ENCODE assay signal across 21 cellular contexts in genomic region chr18:48531979-48532378, GRCh38. TPM values are rescaled to one million over a fixed set of nuclear protein-coding genes. Genes with fewer than 3 reads are reported as not detected.
DNase-seq lines count a peak whose midpoint lies in the region; ATAC-seq and TF ChIP-seq lines count a peak whose summit lies in the region.
"Had no signal": no experiment of that assay in that cellular context is flagged by ENCODE, and none has a peak within 500 bp of the region (broad histone marks: within the 10 kb centered on the region; RNA-seq: fewer than 3 reads in every experiment).

No MANE protein-coding gene starts in this region.

- DNase-seq in right atrium auricular region (ENCODE audit: low spot score), result peak; percentile 46
- DNase-seq in heart right ventricle, result no peak
- peak in 1 of 2 experiments; percentile 65 for DNase-seq in SJSA1 (ENCODE audit: low read depth in 1 of 2, low spot score in 2 of 2)
- no peak for DNase-seq in neuronal stem cell (ENCODE audit: low spot score)
- DNase-seq in SHP77 treated with DMSO at 0.1 percent for 48 hours (lab: John Stamatoyannopoulos, UW), result no peak
- DNase-seq in activated naive CD4-positive, alpha-beta T cell treated with anti-CD3 and anti-CD28 coated beads, Interleukin-2, amount 50 U/mL, for 16 hours, result no peak
- DNase-seq: C1 segment of cervical spinal cord; Caco-2; CD8-positive, alpha-beta T cell; NCI-H1105; NCI-H1436 treated with DMSO at 0.1 percent for 48 hours; NCI-H187 treated with DMSO at 0.1 percent for 48 hours; NCI-H2171 treated with DMSO at 0.1 percent for 48 hours; NCI-H345; NCI-H510A treated with DMSO at 0.1 percent for 48 hours; PC-9; Right ventricle myocardium superior; SW 1271 had no signal

- H3K4me3 ChIP-seq in right atrium auricular region (no peak overlapping the region), heart right ventricle (no peak overlapping the region), SJSA1 (no peak overlapping the region), neuronal stem cell (ENCODE audit: low read length in 2 of 2) (no peak overlapping the region)
- H3K4me3 ChIP-seq: PC-9 had no signal

- no peak overlapping the region for H2BK120ac ChIP-seq in neuronal stem cell (ENCODE audit: low read depth, low read length)

- no peak overlapping the region for H2BK5ac ChIP-seq in neuronal stem cell (ENCODE audit: low read length)

- H3K27ac ChIP-seq in right atrium auricular region, result no peak overlapping the region
- H3K27ac ChIP-seq in heart right ventricle, result no peak overlapping the region
- H3K27ac ChIP-seq in SJSA1, result peak overlapping the region; percentile 81
- H3K27ac ChIP-seq in neuronal stem cell (replicated peaks; ENCODE audit: low read length), result no peak overlapping the region
- H3K27ac ChIP-seq: KMS-11, PC-9 had no signal

- no peak overlapping the region for H3K4me2 ChIP-seq in neuronal stem cell (ENCODE audit: insufficient read depth, low read length, poor library complexity, severe bottlenecking)
- H3K4me2 ChIP-seq: KMS-11, PC-9 had no signal

- H3K79me1 ChIP-seq in neuronal stem cell (ENCODE audit: low read depth, low read length), result no peaks in the 10 kb centered on the region

- 33 to 42% methylated on average over 3 of the region's 3 CpGs for WGBS in heart right ventricle, 2 donors
- no CpG with 5 or more reads among the region's 3 CpGs for WGBS in neuronal stem cell (ENCODE audit: extremely low coverage in 2 of 2, insufficient read length in 2 of 2, insufficient replicate concordance in 1 of 2), 2 donors

- H2AFZ ChIP-seq in neuronal stem cell (ENCODE audit: low read length), result no peak overlapping the region
- H2AFZ ChIP-seq: PC-9 had no signal

- H3K36me3 ChIP-seq in right atrium auricular region, result no peaks in the 10 kb centered on the region
- no peaks in the 10 kb centered on the region for H3K36me3 ChIP-seq in heart right ventricle
- H3K36me3 ChIP-seq in SJSA1, result no peaks in the 10 kb centered on the region
- H3K36me3 ChIP-seq in neuronal stem cell (replicated peaks in 1 of 2; ENCODE audit: control insufficient read depth in 2 of 2, insufficient read depth in 2 of 2, low read length in 2 of 2), result no peaks in the 10 kb centered on the region

- no peak overlapping the region for H4K91ac ChIP-seq in neuronal stem cell (ENCODE audit: low read depth, low read length, poor library complexity)

- ATAC-seq in heart right ventricle (no peak), HG03159 (IDR thresholded peaks at IDR 0.05; ENCODE audit: unreplicated experiment) (no peak)
- ATAC-seq: CD8-positive, alpha-beta T cell had no signal

- no peak overlapping the region for H3K23ac ChIP-seq in neuronal stem cell (ENCODE audit: low read depth, low read length, poor library complexity)

- H2BK12ac ChIP-seq in neuronal stem cell (ENCODE audit: low read length), result peak overlapping the region; percentile 59

- TF ChIP-seq CTCF in right atrium auricular region (IDR thresholded peaks at IDR 0.05), result no peak
- no peak for TF ChIP-seq CTCF in heart right ventricle (IDR thresholded peaks at IDR 0.05)

- H3K4me1 ChIP-seq in right atrium auricular region (peaks cover 0 to 6% of the 10 kb centered on the region in 2 donors), heart right ventricle (peaks cover 0 to 17% (median 9%) of the 10 kb centered on the region in 9 donors), SJSA1 (replicated peaks) (peaks cover 76% of the 10 kb centered on the region), neuronal stem cell (ENCODE audit: control insufficient read depth in 2 of 2, insufficient read depth in 1 of 2, low read depth in 1 of 2, low read length in 2 of 2) (peaks cover 1 to 5% of the 10 kb centered on the region in 2 donors)
- H3K4me1 ChIP-seq: Caco-2 had no signal

- no peak overlapping the region for H3K14ac ChIP-seq in neuronal stem cell (ENCODE audit: low read length)

- H2AK5ac ChIP-seq in neuronal stem cell (ENCODE audit: low read depth, low read length), result no peak overlapping the region

- H3K9me3 ChIP-seq in right atrium auricular region (no peaks in the 10 kb centered on the region), heart right ventricle (no peaks in the 10 kb centered on the region), SJSA1 (replicated peaks) (no peaks in the 10 kb centered on the region), neuronal stem cell (replicated peaks in 1 of 2; ENCODE audit: control insufficient read depth in 2 of 2, insufficient read depth in 1 of 2, low read depth in 1 of 2, low read length in 2 of 2) (no peaks in the 10 kb centered on the region)
- H3K9me3 ChIP-seq: Caco-2 had no signal

- intact Hi-C loops in heart right ventricle (cut with DNase I), result loop anchor here in 3 of 10 donors (5.0 to 10.0 kb wide), 3 partner anchors 40 to 47 kb away; no protein-coding TSS in a partner anchor

- H3K18ac ChIP-seq in neuronal stem cell (ENCODE audit: low read length), result no peak overlapping the region

- H3K4ac ChIP-seq in neuronal stem cell (ENCODE audit: low read length), result no peak overlapping the region

- H3K27me3 ChIP-seq in right atrium auricular region (no peaks in the 10 kb centered on the region), heart right ventricle (peaks cover 0 to 18% (median 0%) of the 10 kb centered on the region in 7 donors), SJSA1 (replicated peaks) (no peaks in the 10 kb centered on the region), neuronal stem cell (ENCODE audit: control insufficient read depth in 3 of 3, insufficient read depth in 3 of 3, low read depth in 1 of 3, low read length in 3 of 3) (peaks cover 0 to 31% (median 0%) of the 10 kb centered on the region in 3 experiments)

- H2BK15ac ChIP-seq in neuronal stem cell (ENCODE audit: low read length), result no peak overlapping the region

- H4K8ac ChIP-seq in neuronal stem cell (ENCODE audit: low read depth, low read length), result no peak overlapping the region

- no peak overlapping the region for H3K9ac ChIP-seq in neuronal stem cell (ENCODE audit: low read depth, low read length, poor library complexity)
- H3K9ac ChIP-seq: KMS-11 had no signal

RNA-seq across cellular contexts. Expression of gene CTIF, which starts 6.9 kb away (rescaled TPM):
- total RNA-seq in right atrium auricular region (10 to 100 TPM; 30.6 to 61.2 TPM), heart right ventricle (10 to 100 TPM; 44.5 to 68.9 (median 58.9) TPM)
- polyA plus RNA-seq in heart right ventricle, result 10 to 100 TPM; 49.7 to 74.1 TPM
- total RNA-seq in SJSA1 (2014; rRNA removed; shearing (Covaris generic)), result 48.2 and 91.5 TPM in 2 replicates
- polyA plus RNA-seq in neuronal stem cell (2013, experiment 1 of 2), result 20.8 TPM
- 20.2 TPM for polyA plus RNA-seq in neuronal stem cell (2013, experiment 2 of 2)
- polyA plus RNA-seq: IgD-negative memory B cell had no signal
